25 cellular contexts compared by ENCODE assay signal in genomic region chr9:70551391-70551790, GRCh38.
DNase-seq lines count a peak whose midpoint lies in the region; ATAC-seq and TF ChIP-seq lines count a peak whose summit lies in the region.
"Had no signal": no experiment of that assay in that cellular context is flagged by ENCODE, and none has a peak within 500 bp of the region (broad histone marks: within the 10 kb centered on the region; RNA-seq: fewer than 3 reads in every experiment).

No MANE protein-coding gene starts in this region.

- DNase-seq in CD1c-positive myeloid dendritic cell (ENCODE audit: extremely low spot score), result peak; percentile 69
- DNase-seq in Kasumi-1 (lab: John Stamatoyannopoulos, UW), result peak; percentile 3 to 15
- DNase-seq in RPMI7951 (ENCODE audit: low read depth), result peak; percentile 43
- DNase-seq in mucosa of descending colon, result no peak
- no peak for DNase-seq in osteocyte (ENCODE audit: extremely low spot score, unreplicated experiment)
- DNase-seq in activated CD4-positive, alpha-beta memory T cell treated with anti-CD3 and anti-CD28 coated beads, Interleukin-2, amount 10 ng/mL, durations not matched to agents 7 days and 5 days, result no peak
- DNase-seq in RPMI8226, result no peak
- DNase-seq: activated CD4-positive, alpha-beta memory T cell treated with anti-CD3 and anti-CD28 coated beads for 36 hours; aorta; CD4-positive, CD25-positive, alpha-beta regulatory T cell; glutamatergic neuron; KG1; kidney glomerular epithelial cell; NCI-H1105 treated with DMSO at 0.1 percent for 48 hours; NCI-H2029 treated with DMSO at 0.1 percent for 48 hours; NCI-H774; nucleus accumbens; PC-3; SHP77 treated with DMSO at 0.1 percent for 48 hours; small intestine; stimulated activated CD4-positive, alpha-beta T cell treated with anti-CD3 and anti-CD28 coated beads, Interleukin-1b, Interleukin-23, amount 100 ng/mL, for 48 hours had no signal

- intact Hi-C loops in mucosa of descending colon (cut with DNase I, micrococcal nuclease), result no loop called here

- H3K36me3 ChIP-seq in mucosa of descending colon (ENCODE audit: low read depth), result no peaks in the 10 kb centered on the region

- H3K9me3 ChIP-seq in mucosa of descending colon, result no peaks in the 10 kb centered on the region

- POLR2A ChIA-PET in activated CD4-positive, alpha-beta memory T cell treated with anti-CD3 and anti-CD28 coated beads, Interleukin-2, amount 10 ng/mL, durations not matched to agents 7 days and 5 days (lab: Charles Lee), result no interaction called here

- CTCF ChIA-PET in activated CD4-positive, alpha-beta memory T cell treated with anti-CD3 and anti-CD28 coated beads, Interleukin-2, amount 10 ng/mL, durations not matched to agents 7 days and 5 days (lab: Charles Lee), result interaction anchor here (1.5 kb wide), 1 partner anchor 51 kb away, joined by 6 read pairs; no protein-coding TSS in a partner anchor

- no peaks in the 10 kb centered on the region for H3K27me3 Mint-ChIP-seq in osteocyte (ENCODE audit: unreplicated experiment)
- H3K27me3 Mint-ChIP-seq in activated CD4-positive, alpha-beta memory T cell treated with anti-CD3 and anti-CD28 coated beads, Interleukin-2, amount 10 ng/mL, durations not matched to agents 7 days and 5 days, result no peaks in the 10 kb centered on the region
- H3K27me3 Mint-ChIP-seq: activated CD4-positive, alpha-beta memory T cell treated with anti-CD3 and anti-CD28 coated beads for 36 hours; CD4-positive, CD25-positive, alpha-beta regulatory T cell; central memory CD8-positive, alpha-beta T cell had no signal

- peaks cover 29% of the 10 kb centered on the region for H3K4me1 Mint-ChIP-seq in osteocyte (ENCODE audit: unreplicated experiment)
- H3K4me1 Mint-ChIP-seq in activated CD4-positive, alpha-beta memory T cell treated with anti-CD3 and anti-CD28 coated beads, Interleukin-2, amount 10 ng/mL, durations not matched to agents 7 days and 5 days, result peaks cover 5% of the 10 kb centered on the region
- H3K4me1 Mint-ChIP-seq: central memory CD8-positive, alpha-beta T cell had no signal

- H3K27ac Mint-ChIP-seq in osteocyte (ENCODE audit: unreplicated experiment), result no peak overlapping the region
- no peak overlapping the region for H3K27ac Mint-ChIP-seq in activated CD4-positive, alpha-beta memory T cell treated with anti-CD3 and anti-CD28 coated beads, Interleukin-2, amount 10 ng/mL, durations not matched to agents 7 days and 5 days
- H3K27ac Mint-ChIP-seq: activated CD4-positive, alpha-beta memory T cell treated with anti-CD3 and anti-CD28 coated beads for 36 hours; activated naive CD4-positive, alpha-beta T cell treated with anti-CD3 and anti-CD28 coated beads, Interleukin-2, amount 50 U/mL, for 72 hours; activated T-helper 2 cell treated with anti-CD3 and anti-CD28 coated beads, Interferon-gamma antibody, Interleukin-2, Interleukin-4, amounts not matched to agents 10 μg/mL and 5 μg/mL and 100 μg/mL, durations not matched to agents 14 hours and 24 hours and 36 hours had no signal

- peak; percentile 18 for ATAC-seq in mucosa of descending colon
- ATAC-seq: activated naive CD4-positive, alpha-beta T cell treated with anti-CD3 and anti-CD28 coated beads, Interleukin-2, amount 50 U/mL, for 72 hours; PC-3 had no signal

- peaks cover 5% of the 10 kb centered on the region for H3K9me3 Mint-ChIP-seq in osteocyte (ENCODE audit: unreplicated experiment)
- no peaks in the 10 kb centered on the region for H3K9me3 Mint-ChIP-seq in activated CD4-positive, alpha-beta memory T cell treated with anti-CD3 and anti-CD28 coated beads, Interleukin-2, amount 10 ng/mL, durations not matched to agents 7 days and 5 days
- H3K9me3 Mint-ChIP-seq: activated CD4-positive, alpha-beta memory T cell treated with anti-CD3 and anti-CD28 coated beads for 36 hours; activated T-helper 2 cell treated with anti-CD3 and anti-CD28 coated beads, Interferon-gamma antibody, Interleukin-2, Interleukin-4, amounts not matched to agents 10 μg/mL and 5 μg/mL and 100 μg/mL, durations not matched to agents 14 hours and 24 hours and 36 hours; CD4-positive, CD25-positive, alpha-beta regulatory T cell; central memory CD8-positive, alpha-beta T cell had no signal

- no peaks in the 10 kb centered on the region for H3K4me1 ChIP-seq in mucosa of descending colon (ENCODE audit: low read depth)

- TF ChIP-seq CTCF in mucosa of descending colon (IDR thresholded peaks at IDR 0.05) (no peak), osteocyte (IDR thresholded peaks at IDR 0.05) (no peak)

- H3K36me3 Mint-ChIP-seq in osteocyte (ENCODE audit: unreplicated experiment), result no peaks in the 10 kb centered on the region
- no peaks in the 10 kb centered on the region for H3K36me3 Mint-ChIP-seq in activated CD4-positive, alpha-beta memory T cell treated with anti-CD3 and anti-CD28 coated beads, Interleukin-2, amount 10 ng/mL, durations not matched to agents 7 days and 5 days (ENCODE audit: low read depth)
- H3K36me3 Mint-ChIP-seq: activated CD4-positive, alpha-beta memory T cell treated with anti-CD3 and anti-CD28 coated beads for 36 hours; activated naive CD4-positive, alpha-beta T cell treated with anti-CD3 and anti-CD28 coated beads, Interleukin-2, amount 50 U/mL, for 72 hours; CD4-positive, CD25-positive, alpha-beta regulatory T cell had no signal

- no peak overlapping the region for H3K4me3 Mint-ChIP-seq in osteocyte (ENCODE audit: unreplicated experiment)
- H3K4me3 Mint-ChIP-seq in activated CD4-positive, alpha-beta memory T cell treated with anti-CD3 and anti-CD28 coated beads, Interleukin-2, amount 10 ng/mL, durations not matched to agents 7 days and 5 days, result no peak overlapping the region
- H3K4me3 Mint-ChIP-seq: activated CD4-positive, alpha-beta memory T cell treated with anti-CD3 and anti-CD28 coated beads for 36 hours; CD4-positive, CD25-positive, alpha-beta regulatory T cell; central memory CD8-positive, alpha-beta T cell had no signal

- H3K4me3 ChIP-seq in mucosa of descending colon, result no peak overlapping the region
- H3K4me3 ChIP-seq: lung had no signal

Comparison
In these comparisons a context has a peak if more than half of its experiments do, and no peak if none do; other contexts are left out.
1. DNase-seq: peak in CD1c-positive myeloid dendritic cell (single experiment), Kasumi-1 (2 of 2) and RPMI7951 (single experiment); none in mucosa of descending colon (0 of 3), osteocyte (single experiment), activated CD4-positive, alpha-beta memory T cell treated with anti-CD3 and anti-CD28 coated beads, Interleukin-2, amount 10 ng/mL, durations not matched to agents 7 days and 5 days (single experiment) and RPMI8226 (single experiment).